1 cellular context compared by ENCODE assay signal in genomic region chr9:123611228-123611627, GRCh38.
TF ChIP-seq lines count a peak whose summit lies in the region.

No MANE protein-coding gene starts in this region.

TF ChIP-seq in SK-N-SH treated with all-trans-retinoic acid at 6 μM for 48 hours, 23 proteins besides CTCF, POLR2A, EP300 and RAD21 (continued from another document):
- TF ChIP-seq, protein P1, sequence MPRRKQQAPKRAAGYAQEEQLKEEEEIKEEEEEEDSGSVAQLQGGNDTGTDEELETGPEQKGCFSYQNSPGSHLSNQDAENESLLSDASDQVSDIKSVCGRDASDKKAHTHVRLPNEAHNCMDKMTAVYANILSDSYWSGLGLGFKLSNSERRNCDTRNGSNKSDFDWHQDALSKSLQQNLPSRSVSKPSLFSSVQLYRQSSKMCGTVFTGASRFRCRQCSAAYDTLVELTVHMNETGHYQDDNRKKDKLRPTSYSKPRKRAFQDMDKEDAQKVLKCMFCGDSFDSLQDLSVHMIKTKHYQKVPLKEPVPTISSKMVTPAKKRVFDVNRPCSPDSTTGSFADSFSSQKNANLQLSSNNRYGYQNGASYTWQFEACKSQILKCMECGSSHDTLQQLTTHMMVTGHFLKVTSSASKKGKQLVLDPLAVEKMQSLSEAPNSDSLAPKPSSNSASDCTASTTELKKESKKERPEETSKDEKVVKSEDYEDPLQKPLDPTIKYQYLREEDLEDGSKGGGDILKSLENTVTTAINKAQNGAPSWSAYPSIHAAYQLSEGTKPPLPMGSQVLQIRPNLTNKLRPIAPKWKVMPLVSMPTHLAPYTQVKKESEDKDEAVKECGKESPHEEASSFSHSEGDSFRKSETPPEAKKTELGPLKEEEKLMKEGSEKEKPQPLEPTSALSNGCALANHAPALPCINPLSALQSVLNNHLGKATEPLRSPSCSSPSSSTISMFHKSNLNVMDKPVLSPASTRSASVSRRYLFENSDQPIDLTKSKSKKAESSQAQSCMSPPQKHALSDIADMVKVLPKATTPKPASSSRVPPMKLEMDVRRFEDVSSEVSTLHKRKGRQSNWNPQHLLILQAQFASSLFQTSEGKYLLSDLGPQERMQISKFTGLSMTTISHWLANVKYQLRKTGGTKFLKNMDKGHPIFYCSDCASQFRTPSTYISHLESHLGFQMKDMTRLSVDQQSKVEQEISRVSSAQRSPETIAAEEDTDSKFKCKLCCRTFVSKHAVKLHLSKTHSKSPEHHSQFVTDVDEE (CRISPR knock-in tag; IDR thresholded peaks at IDR 0.05): no peak
- TF ChIP-seq PPARA (CRISPR knock-in tag; IDR thresholded peaks at IDR 0.05; ENCODE audit: borderline replicate concordance): no peak
- TF ChIP-seq CSDC2 (CRISPR knock-in tag; IDR thresholded peaks at IDR 0.05): no peak
- no peak for TF ChIP-seq ZNF8 (CRISPR knock-in tag; IDR thresholded peaks at IDR 0.05)
- TF ChIP-seq, protein P2, sequence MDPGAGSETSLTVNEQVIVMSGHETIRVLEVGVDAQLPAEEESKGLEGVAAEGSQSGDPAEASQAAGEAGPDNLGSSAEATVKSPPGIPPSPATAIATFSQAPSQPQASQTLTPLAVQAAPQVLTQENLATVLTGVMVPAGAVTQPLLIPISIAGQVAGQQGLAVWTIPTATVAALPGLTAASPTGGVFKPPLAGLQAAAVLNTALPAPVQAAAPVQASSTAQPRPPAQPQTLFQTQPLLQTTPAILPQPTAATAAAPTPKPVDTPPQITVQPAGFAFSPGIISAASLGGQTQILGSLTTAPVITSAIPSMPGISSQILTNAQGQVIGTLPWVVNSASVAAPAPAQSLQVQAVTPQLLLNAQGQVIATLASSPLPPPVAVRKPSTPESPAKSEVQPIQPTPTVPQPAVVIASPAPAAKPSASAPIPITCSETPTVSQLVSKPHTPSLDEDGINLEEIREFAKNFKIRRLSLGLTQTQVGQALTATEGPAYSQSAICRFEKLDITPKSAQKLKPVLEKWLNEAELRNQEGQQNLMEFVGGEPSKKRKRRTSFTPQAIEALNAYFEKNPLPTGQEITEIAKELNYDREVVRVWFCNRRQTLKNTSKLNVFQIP (CRISPR knock-in tag; IDR thresholded peaks at IDR 0.05; ENCODE audit: borderline replicate concordance, low read depth): no peak
- TF ChIP-seq PATZ1 (CRISPR knock-in tag; IDR thresholded peaks at IDR 0.05; ENCODE audit: borderline replicate concordance): no peak
- TF ChIP-seq ZFP30 (CRISPR knock-in tag; IDR thresholded peaks at IDR 0.05): no peak
- TF ChIP-seq, protein P3, sequence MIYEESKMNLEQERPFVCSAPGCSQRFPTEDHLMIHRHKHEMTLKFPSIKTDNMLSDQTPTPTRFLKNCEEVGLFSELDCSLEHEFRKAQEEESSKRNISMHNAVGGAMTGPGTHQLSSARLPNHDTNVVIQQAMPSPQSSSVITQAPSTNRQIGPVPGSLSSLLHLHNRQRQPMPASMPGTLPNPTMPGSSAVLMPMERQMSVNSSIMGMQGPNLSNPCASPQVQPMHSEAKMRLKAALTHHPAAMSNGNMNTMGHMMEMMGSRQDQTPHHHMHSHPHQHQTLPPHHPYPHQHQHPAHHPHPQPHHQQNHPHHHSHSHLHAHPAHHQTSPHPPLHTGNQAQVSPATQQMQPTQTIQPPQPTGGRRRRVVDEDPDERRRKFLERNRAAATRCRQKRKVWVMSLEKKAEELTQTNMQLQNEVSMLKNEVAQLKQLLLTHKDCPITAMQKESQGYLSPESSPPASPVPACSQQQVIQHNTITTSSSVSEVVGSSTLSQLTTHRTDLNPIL (CRISPR knock-in tag; IDR thresholded peaks at IDR 0.05; ENCODE audit: low read depth): no peak
- TF ChIP-seq SNAI2 (CRISPR knock-in tag; IDR thresholded peaks at IDR 0.05): no peak
- no peak for TF ChIP-seq ESRRG (CRISPR knock-in tag; IDR thresholded peaks at IDR 0.05)
- TF ChIP-seq TCF4 (CRISPR knock-in tag; IDR thresholded peaks at IDR 0.05; ENCODE audit: borderline replicate concordance): no peak; the same call in 1 of the 2 replicates
